Comparison of ENCODE assay signal across 14 cellular contexts in genomic region chr4:2300431-2300861, GRCh38. TPM values are rescaled to one million over a fixed set of nuclear protein-coding genes. Genes with fewer than 3 reads are reported as not detected.
A peak's percentile ranks its signal among the peaks of the same experiment; 100 is the strongest.
DNase-seq lines count a peak whose midpoint lies in the region; ATAC-seq and TF ChIP-seq lines count a peak whose summit lies in the region.
"Had no signal": no experiment of that assay in that cellular context is flagged by ENCODE, and none has a peak within 500 bp of the region (broad histone marks: within the 10 kb centered on the region; RNA-seq: fewer than 3 reads in every experiment).

No MANE protein-coding gene starts in this region.

- no peak overlapping the region for H3K27ac ChIP-seq in BLaER1
- H3K27ac ChIP-seq in colonic mucosa: no peak overlapping the region

- H3K27me3 ChIP-seq in BLaER1 (no peaks in the 10 kb centered on the region), H7 (ENCODE audit: control insufficient read depth, insufficient read depth, low read length) (no peaks in the 10 kb centered on the region), colonic mucosa (no peaks in the 10 kb centered on the region)

- intact Hi-C loops in sciatic nerve (cut with DNase I): no loop called here
- intact Hi-C loops in colonic mucosa (cut with DNase I): no loop called here

- TF ChIP-seq CTCF in colonic mucosa (IDR thresholded peaks at IDR 0.05): no peak

- H3K9ac ChIP-seq in BLaER1 (no peak overlapping the region), colonic mucosa (ENCODE audit: low read depth in 2 of 2, low read length in 2 of 2) (no peak overlapping the region)

- H3K4me2 ChIP-seq in BLaER1: 0 out of 2 replicates have a peak overlapping the region, but pooled peaks have one; percentile 1

- DNase-seq in H7 (peak; percentile 44), iPS-NIHi11 (ENCODE audit: low spot score) (peak; percentile 3), sciatic nerve (ENCODE audit: low spot score) (peak; percentile 39), 8988T (no peak), colonic mucosa (no peak)
- DNase-seq: CD8-positive, alpha-beta memory T cell; DMS 273 treated with DMSO at 0.1 percent for 48 hours; NCI-H1436 treated with DMSO at 0.1 percent for 48 hours; NCI-H2081; NCI-H510A treated with DMSO at 0.1 percent for 48 hours; Right ventricle myocardium superior had no signal

- no peak overlapping the region for H3K4me3 ChIP-seq in BLaER1
- H3K4me3 ChIP-seq in H7 (ENCODE audit: insufficient read depth, low read depth, low read length): no peak overlapping the region
- no peak overlapping the region for H3K4me3 ChIP-seq in colonic mucosa

- no peaks in the 10 kb centered on the region for H3K9me3 ChIP-seq in BLaER1
- no peaks in the 10 kb centered on the region for H3K9me3 ChIP-seq in colonic mucosa

- ATAC-seq in sciatic nerve: no peak
- ATAC-seq in HG03469 (IDR thresholded peaks at IDR 0.05; ENCODE audit: unreplicated experiment): no peak
- ATAC-seq: Panc1 had no signal

- H4K20me1 ChIP-seq in BLaER1: no peaks in the 10 kb centered on the region

- H3K4me1 ChIP-seq in BLaER1: peaks cover 49% of the 10 kb centered on the region
- H3K4me1 ChIP-seq in colonic mucosa: no peaks in the 10 kb centered on the region

- H3K36me3 ChIP-seq in BLaER1 (no peaks in the 10 kb centered on the region), H7 (replicated peaks; ENCODE audit: control insufficient read depth, insufficient read depth, low read length) (no peaks in the 10 kb centered on the region), colonic mucosa (no peaks in the 10 kb centered on the region)

RNA-seq across cellular contexts. Expression of gene MXD4, which starts 38.5 kb away (rescaled TPM):
- 13.4 and 22.3 TPM in 2 replicates for total RNA-seq in H7 (2014; rRNA removed; shearing (Covaris generic))
- total RNA-seq in sciatic nerve (84.7 TPM), colonic mucosa (10 to 100 TPM; 36.7 to 43.3 TPM)

RNA-seq across cellular contexts. Expression of gene HAUS3, which starts 58.5 kb away (rescaled TPM):
- 8.5 and 16.4 TPM in 2 replicates for total RNA-seq in H7 (2014; rRNA removed; shearing (Covaris generic))
- 15.4 TPM for total RNA-seq in sciatic nerve
- total RNA-seq in colonic mucosa: 10 to 100 TPM in 1 of 2 donors, 1 to 10 TPM in 1; 9.1 to 13.0 TPM

RNA-seq across cellular contexts. Expression of gene POLN, which starts 58.5 kb away (rescaled TPM):
- 0.96 and 2.4 TPM in 2 replicates for total RNA-seq in H7 (2014; rRNA removed; shearing (Covaris generic))
- 7.7 TPM for total RNA-seq in sciatic nerve
- 1 to 10 TPM; 1.6 to 2.8 TPM for total RNA-seq in colonic mucosa

Comparison
In these comparisons a context has a peak if more than half of its experiments do, and no peak if none do; other contexts are left out.
1. DNase-seq: peak in H7 (single experiment), iPS-NIHi11 (single experiment) and sciatic nerve (single experiment); none in 8988T (single experiment) and colonic mucosa (single experiment).